ENCODE assay signal across 33 cellular contexts in the genomic region with DNA sequence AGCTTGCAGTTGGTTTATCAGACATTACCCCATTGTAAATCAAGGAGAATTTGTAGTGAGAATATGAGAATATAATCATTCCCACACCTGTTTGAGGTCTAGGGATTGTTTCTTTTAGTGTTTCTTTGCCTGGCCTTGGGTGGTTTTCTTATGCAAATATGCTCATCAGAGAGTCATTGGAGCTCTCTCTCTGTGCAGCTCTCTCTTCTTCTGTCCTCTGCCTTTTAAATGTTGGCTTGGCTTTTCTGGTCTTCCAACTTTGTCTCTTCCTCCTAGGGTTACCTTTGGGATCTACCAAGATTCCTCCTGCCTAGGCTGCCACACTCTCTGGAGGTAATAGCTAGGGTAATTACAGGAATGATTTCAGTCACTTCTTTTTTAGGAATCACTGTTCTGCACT.
"Had no signal": no experiment of that assay in that cellular context is flagged by ENCODE, and none has a peak within 500 bp of the region (broad histone marks: within the 10 kb centered on the region; RNA-seq: fewer than 3 reads in every experiment).

No MANE protein-coding gene starts in this region.

- H3K27me3 Mint-ChIP-seq: activated naive CD8-positive, alpha-beta T cell; brain had no signal

- H3K27ac ChIP-seq: KMS-11, SJSA1, VCaP had no signal

- H3K9ac ChIP-seq: KMS-11, SK-N-SH had no signal

- H3K4me3 Mint-ChIP-seq: activated CD4-positive, alpha-beta memory T cell treated with anti-CD3 and anti-CD28 coated beads, Interleukin-2, amount 10 ng/mL, durations not matched to agents 7 days and 5 days; activated CD8-positive, alpha-beta memory T cell treated with anti-CD3 and anti-CD28 coated beads, Interleukin-2, amount 10 ng/mL, durations not matched to agents 7 days and 5 days; activated naive CD4-positive, alpha-beta T cell treated with anti-CD3 and anti-CD28 coated beads, Interleukin-2, amount 10 ng/mL, durations not matched to agents 7 days and 5 days; activated naive CD8-positive, alpha-beta T cell; activated naive CD8-positive, alpha-beta T cell treated with anti-CD3 and anti-CD28 coated beads, Interleukin-2, amount 50 U/mL, for 24 hours; brain had no signal

- H3K4me1 Mint-ChIP-seq: activated CD4-positive, alpha-beta memory T cell treated with anti-CD3 and anti-CD28 coated beads, Interleukin-2, amount 10 ng/mL, durations not matched to agents 7 days and 5 days; activated CD8-positive, alpha-beta memory T cell treated with anti-CD3 and anti-CD28 coated beads, Interleukin-2, amount 10 ng/mL, durations not matched to agents 7 days and 5 days; activated naive CD4-positive, alpha-beta T cell treated with anti-CD3 and anti-CD28 coated beads, Interleukin-2, amount 10 ng/mL, durations not matched to agents 7 days and 5 days; activated naive CD8-positive, alpha-beta T cell treated with anti-CD3 and anti-CD28 coated beads, Interleukin-2, amount 50 U/mL, for 24 hours had no signal

- DNase-seq: activated CD4-positive, alpha-beta memory T cell treated with anti-CD3 and anti-CD28 coated beads, Interleukin-2, amount 10 ng/mL, durations not matched to agents 7 days and 5 days; activated CD4-positive, alpha-beta T cell treated with anti-CD3 and anti-CD28 coated beads for 1 hour; activated CD4-positive, alpha-beta T cell treated with anti-CD3 and anti-CD28 coated beads for 48 hours; activated CD4-positive, CD25-positive, alpha-beta regulatory T cell; activated CD8-positive, alpha-beta memory T cell treated with anti-CD3 and anti-CD28 coated beads for 24 hours; activated CD8-positive, alpha-beta memory T cell treated with anti-CD3 and anti-CD28 coated beads, Interleukin-2, amount 10 ng/mL, durations not matched to agents 7 days and 5 days; activated CD8-positive, alpha-beta memory T cell treated with anti-CD3 and anti-CD28 coated beads, Interleukin-2, amount 50 U/mL, for 48 hours; activated effector memory CD4-positive, alpha-beta T cell treated with Interleukin-2 at 50 U/mL for 16 hours; activated naive CD4-positive, alpha-beta T cell treated with anti-CD3 and anti-CD28 coated beads, Interleukin-2, amount 10 ng/mL, durations not matched to agents 7 days and 5 days; activated naive CD8-positive, alpha-beta T cell treated with anti-CD3 and anti-CD28 coated beads, Interleukin-2, amount 50 U/mL, for 24 hours; activated T-cell treated with anti-CD3 and anti-CD28 coated beads, Interleukin-2, amount 50 U/mL, for 48 hours; anterior cingulate cortex; caudate nucleus; NCI-H1092 treated with DMSO at 0.1 percent for 48 hours; NCI-H1417; NCI-H146; NCI-H187; NCI-H2029 treated with DMSO at 0.1 percent for 48 hours; NCI-H2107; NCI-H345; NCI-H510A; NCI-H748 treated with DMSO at 0.1 percent for 48 hours; SHP77 treated with DMSO at 0.1 percent for 48 hours; SK-N-SH; T-helper 1 cell; T-helper 2 cell; T-helper 9 cell had no signal

- H3K36me3 Mint-ChIP-seq: activated CD8-positive, alpha-beta memory T cell treated with anti-CD3 and anti-CD28 coated beads, Interleukin-2, amount 10 ng/mL, durations not matched to agents 7 days and 5 days; activated naive CD4-positive, alpha-beta T cell treated with anti-CD3 and anti-CD28 coated beads, Interleukin-2, amount 10 ng/mL, durations not matched to agents 7 days and 5 days; activated naive CD8-positive, alpha-beta T cell; brain had no signal

- H3K36me3 ChIP-seq: SJSA1 had no signal

- H3K4me3 ChIP-seq: SJSA1 had no signal

- H3K9me3 ChIP-seq: SJSA1, SK-N-SH had no signal

- ATAC-seq: activated CD8-positive, alpha-beta memory T cell treated with anti-CD3 and anti-CD28 coated beads, Interleukin-2, amount 10 ng/mL, durations not matched to agents 7 days and 5 days; activated naive CD8-positive, alpha-beta T cell treated with anti-CD3 and anti-CD28 coated beads, Interleukin-2, amount 50 U/mL, for 24 hours; Panc1 had no signal

- H3K4me2 ChIP-seq: KMS-11, SK-N-SH had no signal

- H3K27me3 ChIP-seq: SJSA1 had no signal

- H3K27ac Mint-ChIP-seq: activated CD4-positive, alpha-beta memory T cell treated with anti-CD3 and anti-CD28 coated beads, Interleukin-2, amount 10 ng/mL, durations not matched to agents 7 days and 5 days; activated CD8-positive, alpha-beta memory T cell treated with anti-CD3 and anti-CD28 coated beads, Interleukin-2, amount 10 ng/mL, durations not matched to agents 7 days and 5 days; activated naive CD4-positive, alpha-beta T cell treated with anti-CD3 and anti-CD28 coated beads, Interleukin-2, amount 10 ng/mL, durations not matched to agents 7 days and 5 days; activated naive CD8-positive, alpha-beta T cell; activated naive CD8-positive, alpha-beta T cell treated with anti-CD3 and anti-CD28 coated beads, Interleukin-2, amount 50 U/mL, for 24 hours; brain had no signal

- H3K9me3 Mint-ChIP-seq: activated CD4-positive, alpha-beta memory T cell treated with anti-CD3 and anti-CD28 coated beads, Interleukin-2, amount 10 ng/mL, durations not matched to agents 7 days and 5 days; activated naive CD4-positive, alpha-beta T cell treated with anti-CD3 and anti-CD28 coated beads, Interleukin-2, amount 10 ng/mL, durations not matched to agents 7 days and 5 days; brain had no signal
